Comparison of ENCODE assay signal across 22 cellular contexts in the genomic region with DNA sequence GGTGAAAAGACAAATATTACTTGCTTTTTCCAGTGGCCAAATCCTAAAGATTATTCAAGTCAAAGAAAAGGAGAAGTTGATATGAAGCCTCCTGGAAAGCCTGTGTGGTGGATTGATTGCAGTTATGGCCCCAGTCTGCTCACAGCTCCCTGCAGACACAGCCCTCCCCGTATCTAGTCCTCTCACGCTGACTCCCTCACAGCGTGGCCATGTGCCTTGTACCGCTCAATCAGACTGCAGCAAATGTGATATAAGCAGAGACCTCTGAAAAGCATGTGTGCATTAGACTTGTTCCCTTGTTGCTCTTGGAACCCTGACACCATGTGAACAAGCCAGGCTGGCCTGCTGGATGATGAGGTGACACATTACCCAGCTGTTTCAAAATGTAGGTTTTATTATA.
"Had no signal": no experiment of that assay in that cellular context is flagged by ENCODE, and none has a peak within 500 bp of the region (broad histone marks: within the 10 kb centered on the region; RNA-seq: fewer than 3 reads in every experiment).

No MANE protein-coding gene starts in this region.

- H3K4me3 ChIP-seq: coronary artery, esophagus squamous epithelium, lower lobe of right lung, right lobe of liver, suprapubic skin, thyroid gland had no signal

- H2AFZ ChIP-seq: parathyroid adenoma had no signal

- H3K4me1 ChIP-seq: esophagus squamous epithelium, lower lobe of right lung, parathyroid adenoma, right lobe of liver, suprapubic skin, thyroid gland had no signal

- ATAC-seq: left ventricle myocardium superior; lower lobe of right lung; naive thymus-derived CD8-positive, alpha-beta T cell; right lobe of liver; stimulated activated naive CD8-positive, alpha-beta T cell treated with anti-CD3 and anti-CD28 coated beads, Interleukin-15, amount 100 ng/mL, for 72 hours had no signal

- H3K9me3 Mint-ChIP-seq: stimulated activated naive CD8-positive, alpha-beta T cell treated with anti-CD3 and anti-CD28 coated beads, Interleukin-15, amount 100 ng/mL, for 72 hours; type B pancreatic cell had no signal

- H3K27ac ChIP-seq: coronary artery, esophagus squamous epithelium, lower lobe of right lung, parathyroid adenoma, right lobe of liver, suprapubic skin, thyroid gland had no signal

- H3K36me3 ChIP-seq: esophagus squamous epithelium, lower lobe of right lung, right lobe of liver, suprapubic skin, thyroid gland had no signal

- H3K4me3 Mint-ChIP-seq: naive thymus-derived CD8-positive, alpha-beta T cell; stimulated activated naive CD8-positive, alpha-beta T cell treated with anti-CD3 and anti-CD28 coated beads, Interleukin-15, amount 100 ng/mL, for 72 hours; type B pancreatic cell had no signal

- H3K27me3 Mint-ChIP-seq: progenitor cell of endocrine pancreas; stimulated activated naive CD8-positive, alpha-beta T cell treated with anti-CD3 and anti-CD28 coated beads, Interleukin-15, amount 100 ng/mL, for 72 hours; type B pancreatic cell had no signal

- H3K9ac ChIP-seq: parathyroid adenoma had no signal

- H3K36me3 Mint-ChIP-seq: naive thymus-derived CD8-positive, alpha-beta T cell; type B pancreatic cell had no signal

- H3K27ac Mint-ChIP-seq: naive thymus-derived CD8-positive, alpha-beta T cell; progenitor cell of endocrine pancreas; stimulated activated naive CD8-positive, alpha-beta T cell treated with anti-CD3 and anti-CD28 coated beads, Interleukin-15, amount 100 ng/mL, for 72 hours; type B pancreatic cell had no signal

- H3K9me3 ChIP-seq: esophagus squamous epithelium, lower lobe of right lung, right lobe of liver, suprapubic skin, thyroid gland had no signal

- H3K4me1 Mint-ChIP-seq: naive thymus-derived CD8-positive, alpha-beta T cell; stimulated activated naive CD8-positive, alpha-beta T cell treated with anti-CD3 and anti-CD28 coated beads, Interleukin-15, amount 100 ng/mL, for 72 hours had no signal

- DNase-seq: dermis blood vessel endothelial cell; effector memory CD4-positive, alpha-beta T cell; erythroblast; esophagus squamous epithelium; foreskin melanocyte; hypothalamus; left ventricle myocardium superior; lower lobe of right lung; naive thymus-derived CD8-positive, alpha-beta T cell; right lobe of liver; small intestine; stimulated activated CD4-positive, alpha-beta T cell treated with anti-CD3 and anti-CD28 coated beads, Interleukin-15, amount 100 ng/mL, for 24 hours; stimulated activated CD4-positive, alpha-beta T cell treated with anti-CD3 and anti-CD28 coated beads, Interleukin-2, amount 100 ng/mL, for 48 hours; stimulated activated CD8-positive, alpha-beta memory T cell treated with anti-CD3 and anti-CD28 coated beads, Interleukin-4, amount 100 ng/mL, for 48 hours; stimulated activated naive CD4-positive, alpha-beta T cell; stimulated activated naive CD8-positive, alpha-beta T cell treated with anti-CD3 and anti-CD28 coated beads, Interleukin-15, amount 100 ng/mL, for 72 hours; thyroid gland had no signal

- H3K27me3 ChIP-seq: esophagus squamous epithelium, right lobe of liver, suprapubic skin, thyroid gland had no signal
